7 cellular contexts compared by ENCODE assay signal in genomic region chr16:20865420-20866126, GRCh38.
DNase-seq lines count a peak whose midpoint lies in the region; ATAC-seq lines count a peak whose summit lies in the region.

No MANE protein-coding gene starts in this region.

- no peak overlapping the region for H3K4me3 Mint-ChIP-seq in stimulated activated memory B cell treated with anti-CD40 and anti-IgM and Interleukin-4, amounts not matched to agents 10 μg/mL and 1 μg/mL and 100 μg/mL, for 72 hours

- ATAC-seq in GM19035 (IDR thresholded peaks at IDR 0.05; ENCODE audit: unreplicated experiment): peak; percentile 77
- peak; percentile 64 for ATAC-seq in HG03354 (IDR thresholded peaks at IDR 0.05; ENCODE audit: poor library complexity, severe bottlenecking, unreplicated experiment)
- ATAC-seq in stimulated activated memory B cell treated with anti-CD40 and anti-IgM and Interleukin-4, amounts not matched to agents 10 μg/mL and 1 μg/mL and 100 μg/mL, for 72 hours: no peak

- peak overlapping the region; percentile 28 for H3K27ac Mint-ChIP-seq in stimulated activated memory B cell treated with anti-CD40 and anti-IgM and Interleukin-4, amounts not matched to agents 10 μg/mL and 1 μg/mL and 100 μg/mL, for 72 hours

- H3K4me1 Mint-ChIP-seq in stimulated activated memory B cell treated with anti-CD40 and anti-IgM and Interleukin-4, amounts not matched to agents 10 μg/mL and 1 μg/mL and 100 μg/mL, for 72 hours: peaks cover 45% of the 10 kb centered on the region

- H3K27ac ChIP-seq in cingulate gyrus (ENCODE audit: low read depth, low read length): peak overlapping the region; percentile 8

- H3K9me3 Mint-ChIP-seq in stimulated activated memory B cell treated with anti-CD40 and anti-IgM and Interleukin-4, amounts not matched to agents 10 μg/mL and 1 μg/mL and 100 μg/mL, for 72 hours: no peaks in the 10 kb centered on the region

- H3K27me3 Mint-ChIP-seq in stimulated activated memory B cell treated with anti-CD40 and anti-IgM and Interleukin-4, amounts not matched to agents 10 μg/mL and 1 μg/mL and 100 μg/mL, for 72 hours: no peaks in the 10 kb centered on the region

- no peak for DNase-seq in NCI-H1694 treated with DMSO at 0.1 percent for 48 hours (lab: John Stamatoyannopoulos, UW)
- DNase-seq in NCI-H1092 treated with DMSO at 0.1 percent for 48 hours (lab: John Stamatoyannopoulos, UW): no peak
- no peak for DNase-seq in stimulated activated CD8-positive, alpha-beta memory T cell treated with anti-CD3 and anti-CD28 coated beads, Interleukin-4, amount 100 ng/mL, for 48 hours

- peaks cover 38% of the 10 kb centered on the region for H3K36me3 Mint-ChIP-seq in stimulated activated memory B cell treated with anti-CD40 and anti-IgM and Interleukin-4, amounts not matched to agents 10 μg/mL and 1 μg/mL and 100 μg/mL, for 72 hours
